Comparison of ENCODE assay signal across 1 cellular context in genomic region chrX:108439434-108439883, GRCh38.
TF ChIP-seq lines count a peak whose summit lies in the region.

COL4A5 (plus strand) TSS chrX:108439838; CDS start chrX:108440126, 288 bp downstream.

TF ChIP-seq in WTC11, 78 proteins besides CTCF, POLR2A, EP300 and RAD21 (continued from another document):
- TF ChIP-seq AFF4 (CRISPR knock-in tag; IDR thresholded peaks at IDR 0.05; ENCODE audit: borderline replicate concordance) (no peak), MYBL2 (CRISPR knock-in tag; IDR thresholded peaks at IDR 0.05) (no peak), TEAD4 (CRISPR knock-in tag; IDR thresholded peaks at IDR 0.05) (no peak), ESRRA (CRISPR knock-in tag; IDR thresholded peaks at IDR 0.05; ENCODE audit: borderline replicate concordance) (no peak), ZNF232 (CRISPR knock-in tag; IDR thresholded peaks at IDR 0.05) (no peak)
